Comparison of ENCODE assay signal across 7 cellular contexts in genomic region chr7:39948375-39948774, GRCh38. TPM values are rescaled to one million over a fixed set of nuclear protein-coding genes. Genes with fewer than 3 reads are reported as not detected.
DNase-seq lines count a peak whose midpoint lies in the region; ATAC-seq and TF ChIP-seq lines count a peak whose summit lies in the region.

No MANE protein-coding gene starts in this region.

- peak overlapping the region; percentile 98 for H3K27ac ChIP-seq in HEK293 (ENCODE audit: extremely low read depth, low read depth, low read length)
- peak overlapping the region; percentile 96 for H3K27ac ChIP-seq in trophoblast cell (ENCODE audit: low read depth, low read length)

- H3K4me1 ChIP-seq in HEK293 (ENCODE audit: control insufficient read depth, insufficient read depth, low read length) (no peaks in the 10 kb centered on the region), trophoblast cell (ENCODE audit: control insufficient read depth in 1 of 2, insufficient read depth in 2 of 2, low read length in 2 of 2) (peaks cover 0 to 3% of the 10 kb centered on the region in 2 experiments)

- no CpG with 5 or more reads among the region's 8 CpGs for WGBS in trophoblast cell (ENCODE audit: extremely low coverage, insufficient coverage, insufficient read length)

- H3K23ac ChIP-seq in trophoblast cell (ENCODE audit: low read length), result no peak overlapping the region

- peak overlapping the region; percentile 42 for H4K8ac ChIP-seq in trophoblast cell (ENCODE audit: low read depth, low read length)

- peak overlapping the region; percentile 99 for H3K4me3 ChIP-seq in HEK293 (ENCODE audit: low read depth, low read length)
- peak overlapping the region; percentile 89 for H3K4me3 ChIP-seq in epithelial cell of proximal tubule (ENCODE audit: low read depth, low read length)
- no peak overlapping the region for H3K4me3 ChIP-seq in trophoblast cell (ENCODE audit: low read depth, low read length)

- H2BK12ac ChIP-seq in trophoblast cell (ENCODE audit: low read length), result no peak overlapping the region

- H3K4me2 ChIP-seq in trophoblast cell (ENCODE audit: low read length), result peak overlapping the region; percentile 73

- no peak overlapping the region for H2BK5ac ChIP-seq in trophoblast cell (ENCODE audit: low read depth, low read length, poor library complexity)

- ATAC-seq in T-helper 17 cell (no peak), GM18861 (IDR thresholded peaks at IDR 0.05; ENCODE audit: unreplicated experiment) (no peak)

- peak overlapping the region; percentile 98 for H3K4me3 Mint-ChIP-seq in T-helper 17 cell

- no peak overlapping the region for H3K18ac ChIP-seq in trophoblast cell (ENCODE audit: low read length)

- H4K12ac ChIP-seq in trophoblast cell (ENCODE audit: low read depth, low read length), result peak overlapping the region; percentile 89

- H3K9me3 ChIP-seq in HEK293 (ENCODE audit: control insufficient read depth, insufficient read depth, low read depth, low read length) (no peaks in the 10 kb centered on the region), T-helper 17 cell (ENCODE audit: control insufficient read depth, low read length, poor library complexity, severe bottlenecking) (no peaks in the 10 kb centered on the region), trophoblast cell (ENCODE audit: insufficient read depth, low read depth, low read length) (no peaks in the 10 kb centered on the region)

- TF ChIP-seq CTCF in HEK293 (tag by site-specific recombination; IDR thresholded peaks at IDR 0.05) (no peak), epithelial cell of proximal tubule (conservative IDR thresholded peaks at IDR 0.05; ENCODE audit: low read depth, low read length) (no peak)

- no peak overlapping the region for H3K14ac ChIP-seq in trophoblast cell (ENCODE audit: low read length)

- H2BK120ac ChIP-seq in trophoblast cell (ENCODE audit: insufficient read depth, low read length, poor library complexity), result no peak overlapping the region

- H3K27me3 ChIP-seq in trophoblast cell (ENCODE audit: insufficient read depth, low read length), result no peaks in the 10 kb centered on the region

- no peak overlapping the region for H2AFZ ChIP-seq in trophoblast cell (ENCODE audit: insufficient read depth, low read length, poor library complexity)

- peaks cover 0 to 6% of the 10 kb centered on the region in 2 experiments; a peak in 1 of 3 replicates for H3K36me3 ChIP-seq in HEK293 (ENCODE audit: control insufficient read depth in 2 of 2, insufficient read depth in 1 of 2, low read length in 2 of 2)
- no peaks in the 10 kb centered on the region for H3K36me3 ChIP-seq in trophoblast cell (ENCODE audit: control insufficient read depth in 1 of 2, insufficient read depth in 2 of 2, low read length in 2 of 2)

- no peak for DNase-seq in T-helper 17 cell
- DNase-seq in epithelial cell of proximal tubule (ENCODE audit: low read depth), result no peak
- DNase-seq in trophoblast cell, result no peak
- DNase-seq in KG1 (lab: John Stamatoyannopoulos, UW), result no peak
- DNase-seq in D341Med (ENCODE audit: low spot score), result no peak

- no peak overlapping the region for H2AK5ac ChIP-seq in trophoblast cell (ENCODE audit: low read length)

- H3K27ac Mint-ChIP-seq in T-helper 17 cell, result peak overlapping the region; percentile 98

- peaks cover 7% of the 10 kb centered on the region for H3K36me3 Mint-ChIP-seq in T-helper 17 cell (ENCODE audit: low read depth)

- H3K27me3 Mint-ChIP-seq in T-helper 17 cell, result no peaks in the 10 kb centered on the region

- no peak overlapping the region for H3K9ac ChIP-seq in trophoblast cell (ENCODE audit: low read length)

- no peak overlapping the region for H3K4ac ChIP-seq in trophoblast cell (ENCODE audit: low read depth, low read length)

- H4K91ac ChIP-seq in trophoblast cell (ENCODE audit: low read depth, low read length), result no peak overlapping the region

- H3K79me1 ChIP-seq in trophoblast cell (ENCODE audit: low read length), result peaks cover 25% of the 10 kb centered on the region

- H3K4me1 Mint-ChIP-seq in T-helper 17 cell, result peaks cover 25% of the 10 kb centered on the region

- POLR2A ChIA-PET in HEK293 (lab: Yijun Ruan, JAX), result no interaction called here

- peaks cover 22% of the 10 kb centered on the region for H3K79me2 ChIP-seq in trophoblast cell (ENCODE audit: control insufficient read depth, insufficient read depth, low read length, poor library complexity)

- CTCF ChIA-PET in HEK293 (lab: Yijun Ruan, JAX), result interaction anchor here (1.1 to 3.4 kb wide), 3 partner anchors 51 to 104 kb away, joined by 5 to 15 read pairs (median 7); no protein-coding TSS in a partner anchor

TF ChIP-seq in HEK293, 187 proteins besides CTCF, POLR2A, EP300 and RAD21:
- TF ChIP-seq WT1 (tag by site-specific recombination; IDR thresholded peaks at IDR 0.05), result no peak
- TF ChIP-seq, protein P1, sequence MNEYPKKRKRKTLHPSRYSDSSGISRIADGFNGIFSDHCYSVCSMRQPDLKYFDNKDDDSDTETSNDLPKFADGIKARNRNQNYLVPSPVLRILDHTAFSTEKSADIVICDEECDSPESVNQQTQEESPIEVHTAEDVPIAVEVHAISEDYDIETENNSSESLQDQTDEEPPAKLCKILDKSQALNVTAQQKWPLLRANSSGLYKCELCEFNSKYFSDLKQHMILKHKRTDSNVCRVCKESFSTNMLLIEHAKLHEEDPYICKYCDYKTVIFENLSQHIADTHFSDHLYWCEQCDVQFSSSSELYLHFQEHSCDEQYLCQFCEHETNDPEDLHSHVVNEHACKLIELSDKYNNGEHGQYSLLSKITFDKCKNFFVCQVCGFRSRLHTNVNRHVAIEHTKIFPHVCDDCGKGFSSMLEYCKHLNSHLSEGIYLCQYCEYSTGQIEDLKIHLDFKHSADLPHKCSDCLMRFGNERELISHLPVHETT (tag by site-specific recombination; IDR thresholded peaks at IDR 0.05), result no peak
- no peak for TF ChIP-seq ZNF677 (tag by site-specific recombination; IDR thresholded peaks at IDR 0.05)
- TF ChIP-seq ZNF174 (tag by site-specific recombination; IDR thresholded peaks at IDR 0.05), result no peak
- TF ChIP-seq ZNF660 (tag by site-specific recombination; IDR thresholded peaks at IDR 0.05), result no peak
- TF ChIP-seq ZNF768 (tag by site-specific recombination; IDR thresholded peaks at IDR 0.05), result no peak
- TF ChIP-seq ZNF837 (tag by site-specific recombination; IDR thresholded peaks at IDR 0.05), result no peak
- no peak for TF ChIP-seq ZFP41 (tag by site-specific recombination; IDR thresholded peaks at IDR 0.05; ENCODE audit: borderline replicate concordance)
- TF ChIP-seq GLIS2 (tag by site-specific recombination; IDR thresholded peaks at IDR 0.05), result no peak
- no peak for TF ChIP-seq ZNF654 (tag by site-specific recombination; IDR thresholded peaks at IDR 0.05; ENCODE audit: low read depth)
- TF ChIP-seq ZNF585B (tag by site-specific recombination; IDR thresholded peaks at IDR 0.05), result no peak
- TF ChIP-seq ZNF776 (tag by site-specific recombination; IDR thresholded peaks at IDR 0.05; ENCODE audit: borderline replicate concordance), result no peak
- no peak for TF ChIP-seq ZBTB8A (tag by site-specific recombination; IDR thresholded peaks at IDR 0.05)
- TF ChIP-seq, protein P2, sequence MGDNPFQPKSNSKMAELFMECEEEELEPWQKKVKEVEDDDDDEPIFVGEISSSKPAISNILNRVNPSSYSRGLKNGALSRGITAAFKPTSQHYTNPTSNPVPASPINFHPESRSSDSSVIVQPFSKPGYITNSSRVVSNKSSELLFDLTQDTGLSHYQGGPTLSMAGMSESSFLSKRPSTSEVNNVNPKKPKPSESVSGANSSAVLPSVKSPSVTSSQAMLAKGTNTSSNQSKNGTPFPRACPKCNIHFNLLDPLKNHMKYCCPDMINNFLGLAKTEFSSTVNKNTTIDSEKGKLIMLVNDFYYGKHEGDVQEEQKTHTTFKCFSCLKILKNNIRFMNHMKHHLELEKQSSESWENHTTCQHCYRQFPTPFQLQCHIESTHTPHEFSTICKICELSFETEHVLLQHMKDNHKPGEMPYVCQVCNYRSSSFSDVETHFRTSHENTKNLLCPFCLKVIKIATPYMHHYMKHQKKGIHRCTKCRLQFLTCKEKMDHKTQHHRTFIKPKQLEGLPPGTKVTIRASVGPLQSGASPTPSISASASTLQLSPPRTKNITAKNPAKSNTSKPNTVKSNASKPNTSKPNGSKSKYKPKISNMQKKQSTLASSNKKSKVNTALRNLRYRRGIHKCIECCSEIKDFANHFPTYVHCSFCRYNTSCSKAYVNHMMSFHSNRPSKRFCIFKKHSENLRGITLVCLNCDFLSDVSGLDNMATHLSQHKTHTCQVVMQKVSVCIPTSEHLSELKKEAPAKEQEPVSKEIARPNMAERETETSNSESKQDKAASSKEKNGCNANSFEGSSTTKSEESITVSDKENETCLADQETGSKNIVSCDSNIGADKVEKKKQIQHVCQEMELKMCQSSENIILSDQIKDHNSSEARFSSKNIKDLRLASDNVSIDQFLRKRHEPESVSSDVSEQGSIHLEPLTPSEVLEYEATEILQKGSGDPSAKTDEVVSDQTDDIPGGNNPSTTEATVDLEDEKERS (tag by site-specific recombination; IDR thresholded peaks at IDR 0.05), result no peak
- no peak for TF ChIP-seq ZNF391 (tag by site-specific recombination; IDR thresholded peaks at IDR 0.05; ENCODE audit: borderline replicate concordance, low read depth)
- no peak for TF ChIP-seq ZNF558 (tag by site-specific recombination; IDR thresholded peaks at IDR 0.05)
- TF ChIP-seq ZNF24 (tag by site-specific recombination; IDR thresholded peaks at IDR 0.05), result no peak

RNA-seq across cellular contexts. Expression of gene CDK13, which starts 1.7 kb away (rescaled TPM):
- total RNA-seq in T-helper 17 cell (100 to 1,000 TPM; 116 to 136 TPM), epithelial cell of proximal tubule (36.0 and 41.1 TPM in 2 replicates)
- 29.9 and 30.1 TPM in 2 replicates for polyA plus RNA-seq in trophoblast cell (2013)
